1 cellular context compared by ENCODE assay signal in genomic region chr20:45410887-45411286, GRCh38.
TF ChIP-seq lines count a peak whose summit lies in the region.

No MANE protein-coding gene starts in this region.

TF ChIP-seq in K562, 482 proteins besides CTCF, POLR2A, EP300 and RAD21:
- no peak for TF ChIP-seq ZNF24 (IDR thresholded peaks at IDR 0.05)
- no peak for TF ChIP-seq RBM17 (IDR thresholded peaks at IDR 0.05; ENCODE audit: borderline replicate concordance, low read depth, low read length)
- TF ChIP-seq KLF1 (tag; IDR thresholded peaks at IDR 0.05): no peak
- TF ChIP-seq CHD4 (IDR thresholded peaks at IDR 0.05; ENCODE audit: insufficient read depth, insufficient replicate concordance, low read depth, low read length, poor library complexity, severe bottlenecking): no peak
- no peak for TF ChIP-seq GTF2E2 (tag; IDR thresholded peaks at IDR 0.05)
- no peak for TF ChIP-seq CHD7 (IDR thresholded peaks at IDR 0.05; ENCODE audit: low read depth, low read length)
- TF ChIP-seq, protein P1, sequence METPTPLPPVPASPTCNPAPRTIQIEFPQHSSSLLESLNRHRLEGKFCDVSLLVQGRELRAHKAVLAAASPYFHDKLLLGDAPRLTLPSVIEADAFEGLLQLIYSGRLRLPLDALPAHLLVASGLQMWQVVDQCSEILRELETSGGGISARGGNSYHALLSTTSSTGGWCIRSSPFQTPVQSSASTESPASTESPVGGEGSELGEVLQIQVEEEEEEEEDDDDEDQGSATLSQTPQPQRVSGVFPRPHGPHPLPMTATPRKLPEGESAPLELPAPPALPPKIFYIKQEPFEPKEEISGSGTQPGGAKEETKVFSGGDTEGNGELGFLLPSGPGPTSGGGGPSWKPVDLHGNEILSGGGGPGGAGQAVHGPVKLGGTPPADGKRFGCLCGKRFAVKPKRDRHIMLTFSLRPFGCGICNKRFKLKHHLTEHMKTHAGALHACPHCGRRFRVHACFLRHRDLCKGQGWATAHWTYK (CRISPR knock-in tag; IDR thresholded peaks at IDR 0.05): no peak
- TF ChIP-seq FOXA1 (IDR thresholded peaks at IDR 0.05; ENCODE audit: borderline replicate concordance): no peak
- peak; percentile 17; the same call in 1 of the 2 replicates for TF ChIP-seq LEF1 (IDR thresholded peaks at IDR 0.05)
- TF ChIP-seq, protein P2, sequence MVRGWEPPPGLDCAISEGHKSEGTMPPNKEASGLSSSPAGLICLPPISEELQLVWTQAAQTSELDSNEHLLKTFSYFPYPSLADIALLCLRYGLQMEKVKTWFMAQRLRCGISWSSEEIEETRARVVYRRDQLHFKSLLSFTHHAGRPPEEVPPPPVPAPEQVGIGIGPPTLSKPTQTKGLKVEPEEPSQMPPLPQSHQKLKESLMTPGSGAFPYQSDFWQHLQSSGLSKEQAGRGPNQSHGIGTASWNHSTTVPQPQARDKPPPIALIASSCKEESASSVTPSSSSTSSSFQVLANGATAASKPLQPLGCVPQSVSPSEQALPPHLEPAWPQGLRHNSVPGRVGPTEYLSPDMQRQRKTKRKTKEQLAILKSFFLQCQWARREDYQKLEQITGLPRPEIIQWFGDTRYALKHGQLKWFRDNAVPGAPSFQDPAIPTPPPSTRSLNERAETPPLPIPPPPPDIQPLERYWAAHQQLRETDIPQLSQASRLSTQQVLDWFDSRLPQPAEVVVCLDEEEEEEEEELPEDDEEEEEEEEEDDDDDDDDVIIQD (CRISPR knock-in tag; IDR thresholded peaks at IDR 0.05): no peak
- no peak for TF ChIP-seq E2F5 (CRISPR knock-in tag; IDR thresholded peaks at IDR 0.05)
- TF ChIP-seq DPF2 (IDR thresholded peaks at IDR 0.05): peak; percentile 22; the same call in 1 of the 2 replicates
- no peak for TF ChIP-seq ZNF695 (CRISPR knock-in tag; IDR thresholded peaks at IDR 0.05)
- TF ChIP-seq, protein P3, sequence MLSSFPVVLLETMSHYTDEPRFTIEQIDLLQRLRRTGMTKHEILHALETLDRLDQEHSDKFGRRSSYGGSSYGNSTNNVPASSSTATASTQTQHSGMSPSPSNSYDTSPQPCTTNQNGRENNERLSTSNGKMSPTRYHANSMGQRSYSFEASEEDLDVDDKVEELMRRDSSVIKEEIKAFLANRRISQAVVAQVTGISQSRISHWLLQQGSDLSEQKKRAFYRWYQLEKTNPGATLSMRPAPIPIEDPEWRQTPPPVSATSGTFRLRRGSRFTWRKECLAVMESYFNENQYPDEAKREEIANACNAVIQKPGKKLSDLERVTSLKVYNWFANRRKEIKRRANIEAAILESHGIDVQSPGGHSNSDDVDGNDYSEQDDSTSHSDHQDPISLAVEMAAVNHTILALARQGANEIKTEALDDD (IDR thresholded peaks at IDR 0.05): peak; percentile 76
- no peak for TF ChIP-seq PHB (CRISPR knock-in tag; IDR thresholded peaks at IDR 0.05)
- TF ChIP-seq MEIS2 (IDR thresholded peaks at IDR 0.05; ENCODE audit: partially characterized antibody): peak; percentile 61
- TF ChIP-seq PBX2 (CRISPR knock-in tag; IDR thresholded peaks at IDR 0.05; ENCODE audit: low read depth): no peak
- TF ChIP-seq PBX2 (tag; conservative IDR thresholded peaks at IDR 0.05; ENCODE audit: low read depth): peak; percentile 23
- TF ChIP-seq, protein P4, sequence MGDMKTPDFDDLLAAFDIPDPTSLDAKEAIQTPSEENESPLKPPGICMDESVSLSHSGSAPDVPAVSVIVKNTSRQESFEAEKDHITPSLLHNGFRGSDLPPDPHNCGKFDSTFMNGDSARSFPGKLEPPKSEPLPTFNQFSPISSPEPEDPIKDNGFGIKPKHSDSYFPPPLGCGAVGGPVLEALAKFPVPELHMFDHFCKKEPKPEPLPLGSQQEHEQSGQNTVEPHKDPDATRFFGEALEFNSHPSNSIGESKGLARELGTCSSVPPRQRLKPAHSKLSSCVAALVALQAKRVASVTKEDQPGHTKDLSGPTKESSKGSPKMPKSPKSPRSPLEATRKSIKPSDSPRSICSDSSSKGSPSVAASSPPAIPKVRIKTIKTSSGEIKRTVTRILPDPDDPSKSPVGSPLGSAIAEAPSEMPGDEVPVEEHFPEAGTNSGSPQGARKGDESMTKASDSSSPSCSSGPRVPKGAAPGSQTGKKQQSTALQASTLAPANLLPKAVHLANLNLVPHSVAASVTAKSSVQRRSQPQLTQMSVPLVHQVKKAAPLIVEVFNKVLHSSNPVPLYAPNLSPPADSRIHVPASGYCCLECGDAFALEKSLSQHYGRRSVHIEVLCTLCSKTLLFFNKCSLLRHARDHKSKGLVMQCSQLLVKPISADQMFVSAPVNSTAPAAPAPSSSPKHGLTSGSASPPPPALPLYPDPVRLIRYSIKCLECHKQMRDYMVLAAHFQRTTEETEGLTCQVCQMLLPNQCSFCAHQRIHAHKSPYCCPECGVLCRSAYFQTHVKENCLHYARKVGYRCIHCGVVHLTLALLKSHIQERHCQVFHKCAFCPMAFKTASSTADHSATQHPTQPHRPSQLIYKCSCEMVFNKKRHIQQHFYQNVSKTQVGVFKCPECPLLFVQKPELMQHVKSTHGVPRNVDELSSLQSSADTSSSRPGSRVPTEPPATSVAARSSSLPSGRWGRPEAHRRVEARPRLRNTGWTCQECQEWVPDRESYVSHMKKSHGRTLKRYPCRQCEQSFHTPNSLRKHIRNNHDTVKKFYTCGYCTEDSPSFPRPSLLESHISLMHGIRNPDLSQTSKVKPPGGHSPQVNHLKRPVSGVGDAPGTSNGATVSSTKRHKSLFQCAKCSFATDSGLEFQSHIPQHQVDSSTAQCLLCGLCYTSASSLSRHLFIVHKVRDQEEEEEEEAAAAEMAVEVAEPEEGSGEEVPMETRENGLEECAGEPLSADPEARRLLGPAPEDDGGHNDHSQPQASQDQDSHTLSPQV (IDR thresholded peaks at IDR 0.05): no peak
- TF ChIP-seq BRF2 (IDR thresholded peaks at IDR 0.05; ENCODE audit: borderline replicate concordance, insufficient read depth, insufficient read length): no peak
- TF ChIP-seq HNRNPH1 (optimal IDR thresholded peaks at IDR 0.05; ENCODE audit: low read depth, low read length): no peak
- peak; percentile 49 for TF ChIP-seq PKNOX1 (IDR thresholded peaks at IDR 0.05)
- no peak for TF ChIP-seq FIP1L1 (IDR thresholded peaks at IDR 0.05; ENCODE audit: low read depth, low read length, poor library complexity, severe bottlenecking)
- no peak for TF ChIP-seq CBX5 (IDR thresholded peaks at IDR 0.05; ENCODE audit: borderline replicate concordance, low read depth)
- TF ChIP-seq NR2C2 (CRISPR knock-in tag; IDR thresholded peaks at IDR 0.05): no peak
- no peak for TF ChIP-seq NR2C2 (tag; IDR thresholded peaks at IDR 0.05)
